5 cellular contexts compared by ENCODE assay signal in the genomic region with DNA sequence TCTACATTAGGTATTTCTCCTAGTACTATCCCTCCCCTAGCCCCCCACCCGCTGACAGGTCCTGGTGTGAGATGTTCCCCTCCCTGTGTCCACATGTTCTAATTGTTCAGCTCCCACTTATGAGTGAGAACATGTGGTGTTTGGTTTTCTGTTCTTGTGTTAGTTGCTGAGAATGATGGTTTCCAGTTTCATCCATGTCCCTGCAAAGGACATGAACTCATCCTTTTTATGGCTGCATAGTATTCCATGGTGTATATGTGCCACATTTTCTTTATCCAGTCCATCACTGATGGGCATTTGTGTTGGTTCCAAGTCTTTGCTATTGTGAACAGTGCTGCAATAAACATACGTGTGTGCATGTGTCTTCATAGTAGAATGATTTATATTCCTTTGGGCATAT. TPM values are rescaled to one million over a fixed set of nuclear protein-coding genes. Genes with fewer than 3 reads are reported as not detected.
"Had no signal": no experiment of that assay in that cellular context is flagged by ENCODE, and none has a peak within 500 bp of the region (broad histone marks: within the 10 kb centered on the region; RNA-seq: fewer than 3 reads in every experiment).

No MANE protein-coding gene starts in this region.

RNA-seq across cellular contexts. Expression of gene S100B, which starts 26.0 kb away (rescaled TPM):
- total RNA-seq: activated CD4-positive, alpha-beta memory T cell treated with anti-CD3 and anti-CD28 coated beads, Interleukin-2, amount 10 ng/mL, durations not matched to agents 7 days and 5 days; activated CD4-positive, alpha-beta T cell treated with anti-CD3 and anti-CD28 coated beads for 36 hours; activated naive CD4-positive, alpha-beta T cell treated with anti-CD3 and anti-CD28 coated beads, Interleukin-2, amount 50 U/mL, for 72 hours; activated T-helper 2 cell treated with anti-CD3 and anti-CD28 coated beads, Interferon-gamma antibody, Interleukin-2, Interleukin-4, amounts not matched to agents 10 μg/mL and 5 μg/mL and 100 μg/mL, durations not matched to agents 14 hours and 24 hours and 36 hours; T-helper 2 cell treated with Interferon-gamma antibody and Interleukin-4, amounts not matched to agents 100 ng/mL and 5 ng/mL, for 36 hours had no signal
